ENCODE assay signal across 9 cellular contexts in genomic region chr12:122097641-122098364, GRCh38. TPM values are rescaled to one million over a fixed set of nuclear protein-coding genes. Genes with fewer than 3 reads are reported as not detected.
DNase-seq lines count a peak whose midpoint lies in the region; ATAC-seq, FAIRE-seq and TF ChIP-seq lines count a peak whose summit lies in the region.
"Had no signal": no experiment of that assay in that cellular context is flagged by ENCODE, and none has a peak within 500 bp of the region (broad histone marks: within the 10 kb centered on the region; RNA-seq: fewer than 3 reads in every experiment).

No MANE protein-coding gene starts in this region.

- POLR2A ChIA-PET in CD4-positive, alpha-beta T cell (lab: Charles Lee), result interaction anchor here (0.8 to 9.3 kb wide), 5 partner anchors 9 to 17 kb away, joined by 3 to 110 read pairs (median 7); partner anchors contain the start of gene MLXIP

- 18% methylated on average over 8 of the region's 8 CpGs for WGBS in urinary bladder

- ATAC-seq in CD4-positive, alpha-beta T cell (ENCODE audit: poor library complexity), result peak; percentile 33
- ATAC-seq in HG03378 (IDR thresholded peaks at IDR 0.05; ENCODE audit: unreplicated experiment), result no peak

- CTCF ChIA-PET in CD4-positive, alpha-beta T cell (lab: Charles Lee), result interaction anchor here (0.6 kb wide), 1 partner anchor 25 kb away, joined by 3 read pairs; no protein-coding TSS in a partner anchor

- H3K4me3 ChIP-seq in urinary bladder (ENCODE audit: low read depth, low read length), result no peak overlapping the region

- H3K4me1 Mint-ChIP-seq in CD4-positive, alpha-beta T cell (ENCODE audit: low read depth), result peaks cover 65% of the 10 kb centered on the region

- H3K4me3 Mint-ChIP-seq in CD4-positive, alpha-beta T cell, result peak overlapping the region; percentile 48

- TF ChIP-seq CTCF in CD4-positive, alpha-beta T cell (IDR thresholded peaks at IDR 0.05), result no peak

- FAIRE-seq in RCC 7860 (lab: Jason Lieb, UNC), result no peak
- FAIRE-seq: GM18507 had no signal

- no peaks in the 10 kb centered on the region for H3K36me3 Mint-ChIP-seq in CD4-positive, alpha-beta T cell (ENCODE audit: low read depth)

- H3K9me3 ChIP-seq in CD4-positive, alpha-beta T cell (ENCODE audit: control insufficient read depth, low read length), result no peaks in the 10 kb centered on the region

- H3K27me3 Mint-ChIP-seq in CD4-positive, alpha-beta T cell, result no peaks in the 10 kb centered on the region

- no peaks in the 10 kb centered on the region for H3K9me3 Mint-ChIP-seq in CD4-positive, alpha-beta T cell

- H3K27me3 ChIP-seq in CD4-positive, alpha-beta T cell (ENCODE audit: control insufficient read depth, insufficient read depth, low read length), result no peaks in the 10 kb centered on the region

- H3K36me3 ChIP-seq in urinary bladder (ENCODE audit: insufficient read depth), result no peaks in the 10 kb centered on the region

- intact Hi-C loops in CD4-positive, alpha-beta T cell (cut with DNase I, micrococcal nuclease), result loop anchor here in 1 of 2 experiments (2.0 kb wide), 1 partner anchor 15 kb away; no protein-coding TSS in a partner anchor

- H3K4me1 ChIP-seq in urinary bladder (ENCODE audit: insufficient read depth), result peaks cover 3% of the 10 kb centered on the region

- no peak for DNase-seq in CD4-positive, alpha-beta T cell
- peak; percentile 23 for DNase-seq in NCI-H2107 (lab: John Stamatoyannopoulos, UW)
- peak in 2 of 61 donors; percentile 20 to 71 for DNase-seq in caudate nucleus (lab: John Stamatoyannopoulos, UW)
- DNase-seq in mesenteric fat pad (ENCODE audit: low spot score), result peak; percentile 82
- no peak for DNase-seq in RCC 7860 (ENCODE audit: low spot score)
- no peak for DNase-seq in glomerular visceral epithelial cell (ENCODE audit: extremely low spot score)

- peak overlapping the region; percentile 87 for H3K27ac Mint-ChIP-seq in CD4-positive, alpha-beta T cell

- peak overlapping the region; percentile 46 for H3K27ac ChIP-seq in CD4-positive, alpha-beta T cell (ENCODE audit: low read depth, low read length)
- H3K27ac ChIP-seq in caudate nucleus (ENCODE audit: low read depth, low read length) (peak overlapping the region; percentile 83), urinary bladder (ENCODE audit: low read depth) (peak overlapping the region; percentile 80)

RNA-seq across cellular contexts. Expression of gene MLXIP, which starts 19.2 kb away (rescaled TPM):
- 10 to 100 TPM; 98.0 to 99.3 TPM for total RNA-seq in CD4-positive, alpha-beta T cell
- 68.4 TPM for total RNA-seq in mesenteric fat pad
- total RNA-seq in urinary bladder, result 37.8 TPM
- 67.9 TPM for polyA plus RNA-seq in urinary bladder

Comparison
In these comparisons a context has a peak if more than half of its experiments do, and no peak if none do; other contexts are left out.
1. DNase-seq: peak in NCI-H2107 (single experiment) and mesenteric fat pad (single experiment); none in CD4-positive, alpha-beta T cell (0 of 10), RCC 7860 (single experiment) and glomerular visceral epithelial cell (single experiment).
2. Peak in every context shown above with its lines, with median percentiles within 50 percentile points of each other: H3K27ac ChIP-seq.